ENCODE assay signal across 18 cellular contexts in genomic region chr1:154856049-154856448, GRCh38. TPM values are rescaled to one million over a fixed set of nuclear protein-coding genes. Genes with fewer than 3 reads are reported as not detected.
DNase-seq lines count a peak whose midpoint lies in the region; ATAC-seq and TF ChIP-seq lines count a peak whose summit lies in the region.
"Had no signal": no experiment of that assay in that cellular context is flagged by ENCODE, and none has a peak within 500 bp of the region (broad histone marks: within the 10 kb centered on the region; RNA-seq: fewer than 3 reads in every experiment).

No MANE protein-coding gene starts in this region.

- intact Hi-C loops in aorta (cut with DNase I), result no loop called here

- H3K36me3 Mint-ChIP-seq in nephron progenitor cell (ENCODE audit: low read depth), result no peaks in the 10 kb centered on the region

- ATAC-seq in GM19328 (IDR thresholded peaks at IDR 0.05; ENCODE audit: unreplicated experiment) (no peak), aorta (ENCODE audit: low FRiP score) (no peak)
- ATAC-seq: left colon had no signal

- H3K4me3 Mint-ChIP-seq in nephron progenitor cell, result no peak overlapping the region

- H3K4me1 ChIP-seq in SJCRH30, result peaks cover 37% of the 10 kb centered on the region
- no peaks in the 10 kb centered on the region for H3K4me1 ChIP-seq in aorta (ENCODE audit: control insufficient read depth in 1 of 2, insufficient read depth in 2 of 2, low read length in 2 of 2)
- H3K4me1 ChIP-seq: ascending aorta had no signal

- no peaks in the 10 kb centered on the region for H3K9me3 ChIP-seq in SJCRH30 (replicated peaks)
- no peaks in the 10 kb centered on the region for H3K9me3 ChIP-seq in aorta (ENCODE audit: control insufficient read depth, low read length)
- H3K9me3 ChIP-seq: ascending aorta had no signal

- peak overlapping the region; percentile 20; the same call in 1 of the 2 replicates for H3K27ac ChIP-seq in SJCRH30
- no peak overlapping the region for H3K27ac ChIP-seq in aorta (ENCODE audit: low read depth in 1 of 2, low read length in 2 of 2)
- H3K27ac ChIP-seq: 22Rv1, ascending aorta, C4-2B, hepatocyte had no signal

- no peaks in the 10 kb centered on the region for H3K9me3 Mint-ChIP-seq in nephron progenitor cell

- DNase-seq in DMS79 treated with DMSO at 0.1 percent for 48 hours (lab: John Stamatoyannopoulos, UW) (peak; percentile 33), DMS79 (lab: John Stamatoyannopoulos, UW) (no peak), NCI-H1694 treated with DMSO at 0.1 percent for 48 hours (lab: John Stamatoyannopoulos, UW) (peak; percentile 86), SJCRH30 (peak; percentile 84 to 90), nephron progenitor cell (no peak), anterior cingulate cortex (lab: John Stamatoyannopoulos, UW) (no peak), aorta (no peak)
- DNase-seq: activated CD4-positive, CD25-positive, alpha-beta regulatory T cell; activated gamma-delta T cell treated with Interleukin-2 at 50 U/mL for 16 hours; dermis blood vessel endothelial cell; GDM1; left colon; NCI-H510A had no signal

- H3K36me3 ChIP-seq in SJCRH30 (no peaks in the 10 kb centered on the region), aorta (ENCODE audit: control insufficient read depth in 1 of 2, insufficient read depth in 2 of 2, low read length in 1 of 2) (no peaks in the 10 kb centered on the region)
- H3K36me3 ChIP-seq: ascending aorta had no signal

- peak overlapping the region; percentile 47 for H3K27ac Mint-ChIP-seq in nephron progenitor cell

- H3K27me3 ChIP-seq in SJCRH30 (no peaks in the 10 kb centered on the region), aorta (ENCODE audit: control insufficient read depth in 1 of 2, insufficient read depth in 2 of 2, low read length in 1 of 2) (no peaks in the 10 kb centered on the region)
- H3K27me3 ChIP-seq: ascending aorta, hepatocyte had no signal

- no peak for TF ChIP-seq CTCF in nephron progenitor cell (IDR thresholded peaks at IDR 0.05)

- H3K4me3 ChIP-seq in SJCRH30 (no peak overlapping the region), aorta (ENCODE audit: low read length in 2 of 2) (no peak overlapping the region)
- H3K4me3 ChIP-seq: ascending aorta, hepatocyte had no signal

- peaks cover 32% of the 10 kb centered on the region for H3K4me1 Mint-ChIP-seq in nephron progenitor cell

- WGBS in aorta, 2 donors, result 75 to 81% methylated on average over 10 of the region's 10 CpGs

- peaks cover 7% of the 10 kb centered on the region for H3K27me3 Mint-ChIP-seq in nephron progenitor cell (ENCODE audit: low read depth, poor library complexity)

RNA-seq across cellular contexts. Expression of gene KCNN3, which starts 14.0 kb away (rescaled TPM):
- total RNA-seq in SJCRH30 (2014; rRNA removed; shearing (Covaris generic)), result 27.7 and 29.3 TPM in 2 replicates
- total RNA-seq in aorta, result 1 to 10 TPM; 3.2 to 4.7 TPM
- under 1 TPM; 0.08 to 0.50 TPM for polyA plus RNA-seq in aorta

Comparison
In these comparisons a context has a peak if more than half of its experiments do, and no peak if none do; other contexts are left out.
1. DNase-seq: peak in DMS79 treated with DMSO at 0.1 percent for 48 hours (single experiment), NCI-H1694 treated with DMSO at 0.1 percent for 48 hours (single experiment) and SJCRH30 (2 of 2); none in DMS79 (single experiment), nephron progenitor cell (single experiment), anterior cingulate cortex (0 of 58) and aorta (0 of 2).